18 cellular contexts compared by ENCODE assay signal in genomic region chr7:51066405-51066882, GRCh38.
DNase-seq lines count a peak whose midpoint lies in the region; ATAC-seq, FAIRE-seq and TF ChIP-seq lines count a peak whose summit lies in the region.
"Had no signal": no experiment of that assay in that cellular context is flagged by ENCODE, and none has a peak within 500 bp of the region (broad histone marks: within the 10 kb centered on the region; RNA-seq: fewer than 3 reads in every experiment).

No MANE protein-coding gene starts in this region.

- H3K4me3 ChIP-seq in body of pancreas (no peak overlapping the region), trophoblast cell (ENCODE audit: low read depth, low read length) (no peak overlapping the region), kidney (ENCODE audit: low read length in 2 of 2) (no peak overlapping the region)
- H3K4me3 ChIP-seq: GM23338, SJCRH30 had no signal

- no peak overlapping the region for H3K18ac ChIP-seq in trophoblast cell (ENCODE audit: low read length)

- BruUV-seq in Calu3 (replicated peaks; lab: Mats Ljungman, UMichigan) = no TSS peak

- CTCF ChIA-PET in Calu3 (lab: Charles Lee) = no interaction called here

- H3K14ac ChIP-seq in trophoblast cell (ENCODE audit: low read length) = no peak overlapping the region

- no peaks in the 10 kb centered on the region for H3K79me1 ChIP-seq in trophoblast cell (ENCODE audit: low read length)

- TF ChIP-seq CTCF in Calu3 (IDR thresholded peaks at IDR 0.05; ENCODE audit: unreplicated experiment) (no peak), body of pancreas (IDR thresholded peaks at IDR 0.05) (no peak), kidney (IDR thresholded peaks at IDR 0.05; ENCODE audit: borderline replicate concordance, extremely low read depth, insufficient read depth) (no peak)

- H4K91ac ChIP-seq in trophoblast cell (ENCODE audit: low read depth, low read length) = no peak overlapping the region

- H3K27ac Mint-ChIP-seq in Calu3 (ENCODE audit: unreplicated experiment) = no peak overlapping the region
- H3K27ac Mint-ChIP-seq: CD8-positive, alpha-beta T cell; GM23338 had no signal

- H3K9me3 ChIP-seq in body of pancreas (no peaks in the 10 kb centered on the region), trophoblast cell (ENCODE audit: insufficient read depth, low read depth, low read length) (peaks cover 3% of the 10 kb centered on the region), kidney (ENCODE audit: control insufficient read depth in 1 of 2, low read length in 2 of 2) (no peaks in the 10 kb centered on the region)
- H3K9me3 ChIP-seq: SJCRH30 had no signal

- no peak overlapping the region for H2BK5ac ChIP-seq in trophoblast cell (ENCODE audit: low read depth, low read length, poor library complexity)

- no peak overlapping the region for H4K8ac ChIP-seq in trophoblast cell (ENCODE audit: low read depth, low read length)

- H3K4ac ChIP-seq in trophoblast cell (ENCODE audit: low read depth, low read length) = no peak overlapping the region

- H2BK120ac ChIP-seq in trophoblast cell (ENCODE audit: insufficient read depth, low read length, poor library complexity) = no peak overlapping the region

- no peaks in the 10 kb centered on the region for H3K79me2 ChIP-seq in trophoblast cell (ENCODE audit: control insufficient read depth, insufficient read depth, low read length, poor library complexity)

- H3K36me3 ChIP-seq in body of pancreas (replicated peaks in 1 of 2; ENCODE audit: insufficient read depth in 1 of 2, low read depth in 2 of 2) (no peaks in the 10 kb centered on the region), trophoblast cell (ENCODE audit: control insufficient read depth in 1 of 2, insufficient read depth in 2 of 2, low read length in 2 of 2) (no peaks in the 10 kb centered on the region), kidney (ENCODE audit: control insufficient read depth in 1 of 2, insufficient read depth in 2 of 2, low read length in 2 of 2) (no peaks in the 10 kb centered on the region)
- H3K36me3 ChIP-seq: SJCRH30 had no signal

- ATAC-seq in body of pancreas = peak; percentile 87
- ATAC-seq in left lobe of liver = peak; percentile 44
- no peak for ATAC-seq in GM21360 (IDR thresholded peaks at IDR 0.05; ENCODE audit: unreplicated experiment)
- ATAC-seq in HG02588 (IDR thresholded peaks at IDR 0.05; ENCODE audit: unreplicated experiment) = no peak
- ATAC-seq: CD8-positive, alpha-beta T cell; GM23338; Panc1 had no signal

- no peak overlapping the region for H4K12ac ChIP-seq in trophoblast cell (ENCODE audit: low read depth, low read length)

- no peak overlapping the region for H3K4me2 ChIP-seq in trophoblast cell (ENCODE audit: low read length)
- H3K4me2 ChIP-seq: GM23338 had no signal

- WGBS in body of pancreas, 2 donors = 18 to 25% methylated on average over 5 of the region's 5 CpGs
- WGBS in trophoblast cell (ENCODE audit: extremely low coverage, insufficient coverage, insufficient read length) = no CpG with 5 or more reads among the region's 5 CpGs

- H3K27me3 ChIP-seq in body of pancreas (no peaks in the 10 kb centered on the region), trophoblast cell (ENCODE audit: insufficient read depth, low read length) (no peaks in the 10 kb centered on the region)
- H3K27me3 ChIP-seq: SJCRH30 had no signal

- H3K27ac ChIP-seq in body of pancreas (peak overlapping the region; percentile 54 to 85 (median 76)), trophoblast cell (ENCODE audit: low read depth, low read length) (no peak overlapping the region), kidney (ENCODE audit: low read depth in 2 of 2, low read length in 2 of 2) (no peak overlapping the region)
- H3K27ac ChIP-seq: SJCRH30 had no signal

- no peaks in the 10 kb centered on the region for H3K36me3 Mint-ChIP-seq in Calu3 (ENCODE audit: insufficient read depth, unreplicated experiment)
- H3K36me3 Mint-ChIP-seq: CD8-positive, alpha-beta T cell had no signal

- no peak overlapping the region for H2BK12ac ChIP-seq in trophoblast cell (ENCODE audit: low read length)

- peak in 2 of 3 donors; percentile 5 to 38 for TF ChIP-seq POLR2A in body of pancreas (IDR thresholded peaks at IDR 0.05)

- no peak overlapping the region for H3K23ac ChIP-seq in trophoblast cell (ENCODE audit: low read length)

- H2AK5ac ChIP-seq in trophoblast cell (ENCODE audit: low read length) = no peak overlapping the region

- intact Hi-C loops in Calu3 (cut with micrococcal nuclease; ENCODE audit: unreplicated experiment) (loop anchor here (2.0 to 5.0 kb wide), 7 partner anchors 74 to 599 kb away; partner anchors contain the start of gene GRB10), body of pancreas (cut with DNase I) (no loop called here), kidney (cut with DNase I) (no loop called here)

- no peak for FAIRE-seq in kidney (lab: Jason Lieb, UNC)
- FAIRE-seq: A204.1 had no signal

- H3K4me3 Mint-ChIP-seq in Calu3 (ENCODE audit: low read depth, unreplicated experiment) = peak overlapping the region; percentile 6
- H3K4me3 Mint-ChIP-seq: CD8-positive, alpha-beta T cell; GM23338 had no signal

- H3K4me1 ChIP-seq in body of pancreas (peaks cover 43% of the 10 kb centered on the region), trophoblast cell (ENCODE audit: control insufficient read depth in 1 of 2, insufficient read depth in 2 of 2, low read length in 2 of 2) (peaks cover 0 to 2% of the 10 kb centered on the region in 2 experiments), kidney (ENCODE audit: control insufficient read depth in 1 of 2, insufficient read depth in 1 of 2, low read depth in 1 of 2, low read length in 2 of 2) (peaks cover 15 to 16% of the 10 kb centered on the region in 2 donors)
- H3K4me1 ChIP-seq: SJCRH30 had no signal

- no peaks in the 10 kb centered on the region for H3K27me3 Mint-ChIP-seq in Calu3 (ENCODE audit: unreplicated experiment)

- H3K9ac ChIP-seq in trophoblast cell (ENCODE audit: low read length) (peak overlapping the region; percentile 57), kidney (ENCODE audit: low read length in 2 of 2) (no peak overlapping the region)

- no peaks in the 10 kb centered on the region for H3K9me3 Mint-ChIP-seq in Calu3 (ENCODE audit: low read depth, unreplicated experiment)
- H3K9me3 Mint-ChIP-seq: CD8-positive, alpha-beta T cell; GM23338 had no signal

- peaks cover 49% of the 10 kb centered on the region for H3K4me1 Mint-ChIP-seq in Calu3 (ENCODE audit: low read depth, unreplicated experiment)

- DNase-seq in Calu3 = peak; percentile 54
- peak; percentile 61 to 83 (median 72) for DNase-seq in body of pancreas
- no peak for DNase-seq in left lobe of liver (ENCODE audit: low spot score)
- DNase-seq in trophoblast cell = no peak
- DNase-seq in ureter (ENCODE audit: low spot score) = no peak
- DNase-seq in kidney = no peak
- DNase-seq: CD8-positive, alpha-beta T cell; DMS79 treated with DMSO at 0.1 percent for 48 hours; KBM-7; NCI-H1105; NCI-H1694; NCI-H2081 treated with DMSO at 0.1 percent for 48 hours; SJCRH30 had no signal

- no peak overlapping the region for H2AFZ ChIP-seq in trophoblast cell (ENCODE audit: insufficient read depth, low read length, poor library complexity)
- H2AFZ ChIP-seq: GM23338 had no signal

Comparison
In these comparisons a context has a peak if more than half of its experiments do, and no peak if none do; other contexts are left out.
1. DNase-seq: peak in Calu3 (single experiment) and body of pancreas (4 of 4); none in left lobe of liver (single experiment), trophoblast cell (0 of 2), ureter (single experiment) and kidney (single experiment).
2. ATAC-seq: peak in body of pancreas (single experiment) and left lobe of liver (single experiment); none in GM21360 (single experiment) and HG02588 (single experiment).
3. H3K27ac ChIP-seq: peak in body of pancreas (4 of 4); none in trophoblast cell (single experiment) and kidney (0 of 2).